Comparison of ENCODE assay signal across 9 cellular contexts in the genomic region with DNA sequence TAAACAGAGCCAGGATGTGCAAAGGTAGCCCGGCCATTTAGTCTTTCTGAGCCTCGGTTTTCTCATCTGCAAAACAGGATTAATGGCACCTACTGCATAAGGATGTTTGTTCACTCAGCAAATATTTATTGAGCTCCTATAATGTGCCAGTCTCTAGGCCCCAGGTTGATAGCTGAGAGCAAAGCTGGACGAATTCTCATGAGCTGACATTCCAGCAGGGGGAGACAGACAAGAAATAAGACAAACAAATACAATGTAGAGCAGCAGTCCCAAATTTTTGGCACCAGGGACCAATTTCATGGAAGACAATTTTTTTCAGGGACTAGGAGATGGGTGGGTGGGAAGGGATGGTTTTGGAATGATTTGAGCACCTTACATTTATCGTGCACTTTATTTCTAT.
DNase-seq lines count a peak whose midpoint lies in the region; ATAC-seq, FAIRE-seq and TF ChIP-seq lines count a peak whose summit lies in the region.
"Had no signal": no experiment of that assay in that cellular context is flagged by ENCODE, and none has a peak within 500 bp of the region (broad histone marks: within the 10 kb centered on the region; RNA-seq: fewer than 3 reads in every experiment).

No MANE protein-coding gene starts in this region.

- ATAC-seq in GM18511 (IDR thresholded peaks at IDR 0.05; ENCODE audit: unreplicated experiment) = no peak
- no peak for ATAC-seq in GM18505 (IDR thresholded peaks at IDR 0.05; ENCODE audit: unreplicated experiment)

- no peak for DNase-seq in GM06990 (ENCODE audit: extremely low read depth, insufficient read length)
- peak; percentile 12 for DNase-seq in fibroblast of the aortic adventitia (ENCODE audit: low read depth)
- DNase-seq in globus pallidus (ENCODE audit: low spot score) = no peak
- no peak for DNase-seq in RCC 7860 (ENCODE audit: low spot score)
- DNase-seq: activated CD8-positive, alpha-beta memory T cell treated with anti-CD3 and anti-CD28 coated beads, Interleukin-2, amount 50 U/mL, for 48 hours had no signal

- H3K27ac ChIP-seq in 22Rv1 = no peak overlapping the region
- H3K27ac ChIP-seq in OCI-LY1 (ENCODE audit: low read depth, low read length, poor library complexity, severe bottlenecking) = no peak overlapping the region

- no peak overlapping the region for H3K4me3 ChIP-seq in GM06990 (replicated peaks; ENCODE audit: low read depth, low read length)
- H3K4me3 ChIP-seq in OCI-LY1 (ENCODE audit: low read depth, low read length, poor library complexity, severe bottlenecking) = no peak overlapping the region
- H3K4me3 ChIP-seq in fibroblast of the aortic adventitia (ENCODE audit: low read depth, low read length) = no peak overlapping the region

- H3K9me3 ChIP-seq in OCI-LY1 (ENCODE audit: low read length) = no peaks in the 10 kb centered on the region

- FAIRE-seq in RCC 7860 (lab: Jason Lieb, UNC) = no peak

- no peak overlapping the region for H3K9ac ChIP-seq in OCI-LY1 (ENCODE audit: low read length)

- H3K79me2 ChIP-seq in OCI-LY1 (ENCODE audit: insufficient read depth, low read length) = no peaks in the 10 kb centered on the region

- H3K4me1 ChIP-seq in OCI-LY1 (ENCODE audit: insufficient read depth, low read length, severe bottlenecking) = no peaks in the 10 kb centered on the region

- TF ChIP-seq POLR2A in GM18505 (IDR thresholded peaks at IDR 0.05; ENCODE audit: borderline replicate concordance, extremely low read depth, insufficient read depth, insufficient read length) = no peak

- H3K4me2 ChIP-seq in OCI-LY1 (ENCODE audit: low read length) = no peak overlapping the region

- H3K27me3 ChIP-seq in GM06990 (replicated peaks; ENCODE audit: control insufficient read depth, insufficient read depth, low read length) = peaks cover 6% of the 10 kb centered on the region
- no peaks in the 10 kb centered on the region for H3K27me3 ChIP-seq in OCI-LY1 (ENCODE audit: insufficient read depth, low read length)

- no peaks in the 10 kb centered on the region for H4K20me1 ChIP-seq in OCI-LY1 (ENCODE audit: insufficient read depth, low read length)

- H3K36me3 ChIP-seq in GM06990 (ENCODE audit: control insufficient read depth, insufficient read depth, low read length) = no peaks in the 10 kb centered on the region
- no peaks in the 10 kb centered on the region for H3K36me3 ChIP-seq in OCI-LY1 (ENCODE audit: insufficient read depth, low read length)

- TF ChIP-seq CTCF in 22Rv1 (IDR thresholded peaks at IDR 0.05) = peak; percentile 59
- peak; percentile 61 for TF ChIP-seq CTCF in GM06990 (IDR thresholded peaks at IDR 0.05; ENCODE audit: insufficient read depth, low read length, poor library complexity, severe bottlenecking)
- peak; percentile 41 for TF ChIP-seq CTCF in OCI-LY1 (IDR thresholded peaks at IDR 0.05; ENCODE audit: low read length)
- TF ChIP-seq CTCF in fibroblast of the aortic adventitia (IDR thresholded peaks at IDR 0.05; ENCODE audit: insufficient read depth, low read length) = no peak

- H3F3A ChIP-seq in OCI-LY1 (ENCODE audit: insufficient read depth, low read length) = no peaks in the 10 kb centered on the region

- no peak overlapping the region for H2AFZ ChIP-seq in OCI-LY1 (ENCODE audit: low read length)

- no peaks in the 10 kb centered on the region for H3K9me2 ChIP-seq in OCI-LY1 (ENCODE audit: low read depth, low read length)
